Comparison of ENCODE assay signal across 1 cellular context in genomic region chr4:40563401-40563800, GRCh38.
A peak's percentile ranks its signal among the peaks of the same experiment; 100 is the strongest.
TF ChIP-seq lines count a peak whose summit lies in the region.

No MANE protein-coding gene starts in this region.

TF ChIP-seq in HepG2, 621 proteins besides CTCF, POLR2A, EP300 and RAD21 (continued from another document):
- TF ChIP-seq, protein P1, sequence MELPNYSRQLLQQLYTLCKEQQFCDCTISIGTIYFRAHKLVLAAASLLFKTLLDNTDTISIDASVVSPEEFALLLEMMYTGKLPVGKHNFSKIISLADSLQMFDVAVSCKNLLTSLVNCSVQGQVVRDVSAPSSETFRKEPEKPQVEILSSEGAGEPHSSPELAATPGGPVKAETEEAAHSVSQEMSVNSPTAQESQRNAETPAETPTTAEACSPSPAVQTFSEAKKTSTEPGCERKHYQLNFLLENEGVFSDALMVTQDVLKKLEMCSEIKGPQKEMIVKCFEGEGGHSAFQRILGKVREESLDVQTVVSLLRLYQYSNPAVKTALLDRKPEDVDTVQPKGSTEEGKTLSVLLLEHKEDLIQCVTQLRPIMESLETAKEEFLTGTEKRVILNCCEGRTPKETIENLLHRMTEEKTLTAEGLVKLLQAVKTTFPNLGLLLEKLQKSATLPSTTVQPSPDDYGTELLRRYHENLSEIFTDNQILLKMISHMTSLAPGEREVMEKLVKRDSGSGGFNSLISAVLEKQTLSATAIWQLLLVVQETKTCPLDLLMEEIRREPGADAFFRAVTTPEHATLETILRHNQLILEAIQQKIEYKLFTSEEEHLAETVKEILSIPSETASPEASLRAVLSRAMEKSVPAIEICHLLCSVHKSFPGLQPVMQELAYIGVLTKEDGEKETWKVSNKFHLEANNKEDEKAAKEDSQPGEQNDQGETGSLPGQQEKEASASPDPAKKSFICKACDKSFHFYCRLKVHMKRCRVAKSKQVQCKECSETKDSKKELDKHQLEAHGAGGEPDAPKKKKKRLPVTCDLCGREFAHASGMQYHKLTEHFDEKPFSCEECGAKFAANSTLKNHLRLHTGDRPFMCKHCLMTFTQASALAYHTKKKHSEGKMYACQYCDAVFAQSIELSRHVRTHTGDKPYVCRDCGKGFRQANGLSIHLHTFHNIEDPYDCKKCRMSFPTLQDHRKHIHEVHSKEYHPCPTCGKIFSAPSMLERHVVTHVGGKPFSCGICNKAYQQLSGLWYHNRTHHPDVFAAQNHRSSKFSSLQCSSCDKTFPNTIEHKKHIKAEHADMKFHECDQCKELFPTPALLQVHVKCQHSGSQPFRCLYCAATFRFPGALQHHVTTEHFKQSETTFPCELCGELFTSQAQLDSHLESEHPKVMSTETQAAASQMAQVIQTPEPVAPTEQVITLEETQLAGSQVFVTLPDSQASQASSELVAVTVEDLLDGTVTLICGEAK (IDR thresholded peaks at IDR 0.05), result no peak
- TF ChIP-seq, protein P1 (CRISPR knock-in tag; IDR thresholded peaks at IDR 0.05), result no peak
- TF ChIP-seq ZNF7 (CRISPR knock-in tag; IDR thresholded peaks at IDR 0.05) (no peak), ZMYM3 (CRISPR knock-in tag; IDR thresholded peaks at IDR 0.05) (no peak), ZIK1 (CRISPR knock-in tag; IDR thresholded peaks at IDR 0.05; ENCODE audit: borderline replicate concordance, low read depth) (no peak), EED (CRISPR knock-in tag; IDR thresholded peaks at IDR 0.05) (no peak), ARNT (IDR thresholded peaks at IDR 0.05) (no peak), ZNF20 (CRISPR knock-in tag; IDR thresholded peaks at IDR 0.05) (no peak), RARA (CRISPR knock-in tag; IDR thresholded peaks at IDR 0.05) (peak; percentile 36; the same call in 1 of the 2 replicates), TBX3 (IDR thresholded peaks at IDR 0.05; ENCODE audit: borderline replicate concordance) (no peak), ATF5 (CRISPR knock-in tag; IDR thresholded peaks at IDR 0.05; ENCODE audit: low read depth) (no peak), ERF (CRISPR knock-in tag; IDR thresholded peaks at IDR 0.05) (no peak), ATF6 (CRISPR knock-in tag; conservative IDR thresholded peaks at IDR 0.05) (no peak), RBAK (CRISPR knock-in tag; IDR thresholded peaks at IDR 0.05) (no peak), ZFP1 (CRISPR knock-in tag; IDR thresholded peaks at IDR 0.05) (no peak), PPARG (CRISPR knock-in tag; conservative IDR thresholded peaks at IDR 0.05) (peak; percentile 57; the same call in 1 of the 2 replicates), ZBTB20 (CRISPR knock-in tag; IDR thresholded peaks at IDR 0.05; ENCODE audit: borderline replicate concordance, low read depth) (no peak), ZNF761 (CRISPR knock-in tag; conservative IDR thresholded peaks at IDR 0.05) (no peak), SRY (CRISPR knock-in tag; IDR thresholded peaks at IDR 0.05) (no peak), ZNF382 (CRISPR knock-in tag; IDR thresholded peaks at IDR 0.05; ENCODE audit: borderline replicate concordance) (no peak), SP2 (CRISPR knock-in tag; IDR thresholded peaks at IDR 0.05) (no peak)
- TF ChIP-seq, protein P2, sequence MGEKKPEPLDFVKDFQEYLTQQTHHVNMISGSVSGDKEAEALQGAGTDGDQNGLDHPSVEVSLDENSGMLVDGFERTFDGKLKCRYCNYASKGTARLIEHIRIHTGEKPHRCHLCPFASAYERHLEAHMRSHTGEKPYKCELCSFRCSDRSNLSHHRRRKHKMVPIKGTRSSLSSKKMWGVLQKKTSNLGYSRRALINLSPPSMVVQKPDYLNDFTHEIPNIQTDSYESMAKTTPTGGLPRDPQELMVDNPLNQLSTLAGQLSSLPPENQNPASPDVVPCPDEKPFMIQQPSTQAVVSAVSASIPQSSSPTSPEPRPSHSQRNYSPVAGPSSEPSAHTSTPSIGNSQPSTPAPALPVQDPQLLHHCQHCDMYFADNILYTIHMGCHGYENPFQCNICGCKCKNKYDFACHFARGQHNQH (CRISPR knock-in tag; IDR thresholded peaks at IDR 0.05), result no peak
- TF ChIP-seq, protein P3, sequence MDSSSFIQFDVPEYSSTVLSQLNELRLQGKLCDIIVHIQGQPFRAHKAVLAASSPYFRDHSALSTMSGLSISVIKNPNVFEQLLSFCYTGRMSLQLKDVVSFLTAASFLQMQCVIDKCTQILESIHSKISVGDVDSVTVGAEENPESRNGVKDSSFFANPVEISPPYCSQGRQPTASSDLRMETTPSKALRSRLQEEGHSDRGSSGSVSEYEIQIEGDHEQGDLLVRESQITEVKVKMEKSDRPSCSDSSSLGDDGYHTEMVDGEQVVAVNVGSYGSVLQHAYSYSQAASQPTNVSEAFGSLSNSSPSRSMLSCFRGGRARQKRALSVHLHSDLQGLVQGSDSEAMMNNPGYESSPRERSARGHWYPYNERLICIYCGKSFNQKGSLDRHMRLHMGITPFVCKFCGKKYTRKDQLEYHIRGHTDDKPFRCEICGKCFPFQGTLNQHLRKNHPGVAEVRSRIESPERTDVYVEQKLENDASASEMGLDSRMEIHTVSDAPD (CRISPR knock-in tag; IDR thresholded peaks at IDR 0.05), result no peak
